Comparison of ENCODE assay signal across 1 cellular context in the genomic region with DNA sequence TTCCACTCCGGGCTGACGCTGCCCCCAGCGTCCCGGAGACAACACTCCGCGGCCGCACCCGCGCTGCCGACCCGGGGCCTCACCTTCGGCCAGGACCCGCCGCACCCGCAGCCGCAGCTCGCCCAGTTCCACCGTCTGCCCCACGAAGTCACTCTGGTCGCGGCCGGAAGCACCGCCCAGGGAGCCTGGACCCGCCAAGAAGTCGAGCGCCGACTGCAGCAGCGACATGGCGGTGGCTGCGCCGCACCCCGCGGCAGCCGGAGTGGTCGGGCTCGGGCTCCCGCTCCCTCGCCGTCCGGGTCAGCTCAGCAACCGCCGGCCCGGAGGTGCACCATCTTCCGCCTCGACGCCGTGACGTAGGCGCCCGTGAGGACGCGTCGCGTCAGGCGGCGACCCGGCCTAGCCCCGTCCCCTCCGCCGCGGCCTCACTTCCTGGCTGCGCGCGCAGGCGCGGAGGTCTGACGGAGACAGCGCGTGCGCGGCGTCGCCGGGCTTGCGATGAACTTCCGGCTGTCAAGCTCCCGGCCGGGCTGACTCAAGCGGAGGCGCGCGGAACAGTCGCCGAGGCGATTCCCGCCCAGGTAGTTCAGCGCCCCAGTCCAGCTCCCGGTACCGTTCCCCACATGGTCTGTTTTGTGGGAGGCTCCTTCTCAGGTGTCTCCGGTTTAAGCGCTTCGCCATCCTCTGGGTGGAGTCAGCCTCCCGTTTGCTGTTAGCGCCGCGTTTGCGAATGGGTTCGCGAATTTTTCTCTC.
TF ChIP-seq lines count a peak whose summit lies in the region.

A gene (minus strand): TSS at position 357 of the 753 bp plus-strand sequence. CDS start 129 bp downstream, at position 228.
A gene with protein sequence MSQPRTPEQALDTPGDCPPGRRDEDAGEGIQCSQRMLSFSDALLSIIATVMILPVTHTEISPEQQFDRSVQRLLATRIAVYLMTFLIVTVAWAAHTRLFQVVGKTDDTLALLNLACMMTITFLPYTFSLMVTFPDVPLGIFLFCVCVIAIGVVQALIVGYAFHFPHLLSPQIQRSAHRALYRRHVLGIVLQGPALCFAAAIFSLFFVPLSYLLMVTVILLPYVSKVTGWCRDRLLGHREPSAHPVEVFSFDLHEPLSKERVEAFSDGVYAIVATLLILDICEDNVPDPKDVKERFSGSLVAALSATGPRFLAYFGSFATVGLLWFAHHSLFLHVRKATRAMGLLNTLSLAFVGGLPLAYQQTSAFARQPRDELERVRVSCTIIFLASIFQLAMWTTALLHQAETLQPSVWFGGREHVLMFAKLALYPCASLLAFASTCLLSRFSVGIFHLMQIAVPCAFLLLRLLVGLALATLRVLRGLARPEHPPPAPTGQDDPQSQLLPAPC (plus strand): TSS at position 501 of the 753 bp plus-strand sequence. CDS start 15,280 bp downstream, outside the sequence.

TF ChIP-seq in K562, 482 proteins besides CTCF, POLR2A, EP300 and RAD21 (continued from another document and continues in another):
- TF ChIP-seq, protein P1, sequence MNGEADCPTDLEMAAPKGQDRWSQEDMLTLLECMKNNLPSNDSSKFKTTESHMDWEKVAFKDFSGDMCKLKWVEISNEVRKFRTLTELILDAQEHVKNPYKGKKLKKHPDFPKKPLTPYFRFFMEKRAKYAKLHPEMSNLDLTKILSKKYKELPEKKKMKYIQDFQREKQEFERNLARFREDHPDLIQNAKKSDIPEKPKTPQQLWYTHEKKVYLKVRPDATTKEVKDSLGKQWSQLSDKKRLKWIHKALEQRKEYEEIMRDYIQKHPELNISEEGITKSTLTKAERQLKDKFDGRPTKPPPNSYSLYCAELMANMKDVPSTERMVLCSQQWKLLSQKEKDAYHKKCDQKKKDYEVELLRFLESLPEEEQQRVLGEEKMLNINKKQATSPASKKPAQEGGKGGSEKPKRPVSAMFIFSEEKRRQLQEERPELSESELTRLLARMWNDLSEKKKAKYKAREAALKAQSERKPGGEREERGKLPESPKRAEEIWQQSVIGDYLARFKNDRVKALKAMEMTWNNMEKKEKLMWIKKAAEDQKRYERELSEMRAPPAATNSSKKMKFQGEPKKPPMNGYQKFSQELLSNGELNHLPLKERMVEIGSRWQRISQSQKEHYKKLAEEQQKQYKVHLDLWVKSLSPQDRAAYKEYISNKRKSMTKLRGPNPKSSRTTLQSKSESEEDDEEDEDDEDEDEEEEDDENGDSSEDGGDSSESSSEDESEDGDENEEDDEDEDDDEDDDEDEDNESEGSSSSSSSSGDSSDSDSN (IDR thresholded peaks at IDR 0.05; ENCODE audit: borderline replicate concordance in 1 of 2, low read depth in 2 of 2, low read length in 2 of 2) = peak; percentile 69 to 82; a peak in 2 of 4 replicates
- TF ChIP-seq TGIF2 (CRISPR knock-in tag; IDR thresholded peaks at IDR 0.05) (peak; percentile 64; the same call in 1 of the 2 replicates), ZNF717 (CRISPR knock-in tag; IDR thresholded peaks at IDR 0.05) (no peak), MAZ (CRISPR knock-in tag; conservative IDR thresholded peaks at IDR 0.05 in 1 of 2, IDR thresholded peaks at IDR 0.05 in 1 of 2) (peak; percentile 62 to 64), BRCA1 (IDR thresholded peaks at IDR 0.05) (no peak), BRCA1 (CRISPR knock-in tag; IDR thresholded peaks at IDR 0.05) (no peak), TCF3 (CRISPR knock-in tag; IDR thresholded peaks at IDR 0.05) (no peak; the same call in none of the 2 replicates), HDGF (IDR thresholded peaks at IDR 0.05) (no peak), SAFB2 (IDR thresholded peaks at IDR 0.05; ENCODE audit: borderline replicate concordance, low read depth, low read length, severe bottlenecking) (no peak), ZNF57 (CRISPR knock-in tag; IDR thresholded peaks at IDR 0.05) (0 out of 2 replicates have a peak, but pooled peaks have one; percentile 43), HCFC1 (IDR thresholded peaks at IDR 0.05; ENCODE audit: low read depth, low read length) (peak; percentile 81), DIDO1 (tag; IDR thresholded peaks at IDR 0.05; ENCODE audit: low read depth) (no peak), ZNF76 (CRISPR knock-in tag; IDR thresholded peaks at IDR 0.05; ENCODE audit: borderline replicate concordance) (no peak), PRMT5 (CRISPR knock-in tag; IDR thresholded peaks at IDR 0.05) (no peak), LARP7 (IDR thresholded peaks at IDR 0.05) (no peak), MTA3 (IDR thresholded peaks at IDR 0.05; ENCODE audit: borderline replicate concordance) (peak; percentile 81; the same call in 1 of the 2 replicates), ZNF184 (CRISPR knock-in tag; IDR thresholded peaks at IDR 0.05) (no peak), BACH1 (tag; IDR thresholded peaks at IDR 0.05) (no peak), ZKSCAN1 (IDR thresholded peaks at IDR 0.05; ENCODE audit: low read depth, low read length) (no peak), BRD9 (IDR thresholded peaks at IDR 0.05; ENCODE audit: low read depth, partially characterized antibody) (no peak), FOS (IDR thresholded peaks at IDR 0.05; ENCODE audit: extremely low read depth, insufficient read length) (no peak), MTF1 (CRISPR knock-in tag; IDR thresholded peaks at IDR 0.05; ENCODE audit: borderline replicate concordance) (no peak), SOX6 (IDR thresholded peaks at IDR 0.05) (no peak; the same call in 1 of the 2 replicates), NONO (IDR thresholded peaks at IDR 0.05; ENCODE audit: low read depth in 2 of 2, low read length in 1 of 2) (peak; percentile 42 to 90; a peak in 3 of 4 replicates), SIX5 (IDR thresholded peaks at IDR 0.05; ENCODE audit: borderline replicate concordance in 1 of 2, insufficient read depth in 1 of 2, low read depth in 1 of 2, low read length in 2 of 2) (no peak; a peak in 1 of 4 replicates), TSC22D4 (tag; IDR thresholded peaks at IDR 0.05) (no peak), CAMTA2 (CRISPR knock-in tag; conservative IDR thresholded peaks at IDR 0.05) (no peak), ZNF445 (CRISPR knock-in tag; IDR thresholded peaks at IDR 0.05; ENCODE audit: low read depth) (no peak), GATAD2A (IDR thresholded peaks at IDR 0.05) (no peak), BCL6 (CRISPR knock-in tag; IDR thresholded peaks at IDR 0.05) (no peak), ZNF311 (CRISPR knock-in tag; IDR thresholded peaks at IDR 0.05) (no peak), HNRNPL (IDR thresholded peaks at IDR 0.05; ENCODE audit: low read depth, low read length) (no peak), ZBED1 (IDR thresholded peaks at IDR 0.05) (no peak)
- TF ChIP-seq, protein P2, sequence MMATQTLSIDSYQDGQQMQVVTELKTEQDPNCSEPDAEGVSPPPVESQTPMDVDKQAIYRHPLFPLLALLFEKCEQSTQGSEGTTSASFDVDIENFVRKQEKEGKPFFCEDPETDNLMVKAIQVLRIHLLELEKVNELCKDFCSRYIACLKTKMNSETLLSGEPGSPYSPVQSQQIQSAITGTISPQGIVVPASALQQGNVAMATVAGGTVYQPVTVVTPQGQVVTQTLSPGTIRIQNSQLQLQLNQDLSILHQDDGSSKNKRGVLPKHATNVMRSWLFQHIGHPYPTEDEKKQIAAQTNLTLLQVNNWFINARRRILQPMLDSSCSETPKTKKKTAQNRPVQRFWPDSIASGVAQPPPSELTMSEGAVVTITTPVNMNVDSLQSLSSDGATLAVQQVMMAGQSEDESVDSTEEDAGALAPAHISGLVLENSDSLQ (IDR thresholded peaks at IDR 0.05) = peak; percentile 65
- TF ChIP-seq, protein P3, sequence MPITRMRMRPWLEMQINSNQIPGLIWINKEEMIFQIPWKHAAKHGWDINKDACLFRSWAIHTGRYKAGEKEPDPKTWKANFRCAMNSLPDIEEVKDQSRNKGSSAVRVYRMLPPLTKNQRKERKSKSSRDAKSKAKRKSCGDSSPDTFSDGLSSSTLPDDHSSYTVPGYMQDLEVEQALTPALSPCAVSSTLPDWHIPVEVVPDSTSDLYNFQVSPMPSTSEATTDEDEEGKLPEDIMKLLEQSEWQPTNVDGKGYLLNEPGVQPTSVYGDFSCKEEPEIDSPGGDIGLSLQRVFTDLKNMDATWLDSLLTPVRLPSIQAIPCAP (CRISPR knock-in tag; IDR thresholded peaks at IDR 0.05; ENCODE audit: borderline replicate concordance) = no peak
- TF ChIP-seq, protein P4, sequence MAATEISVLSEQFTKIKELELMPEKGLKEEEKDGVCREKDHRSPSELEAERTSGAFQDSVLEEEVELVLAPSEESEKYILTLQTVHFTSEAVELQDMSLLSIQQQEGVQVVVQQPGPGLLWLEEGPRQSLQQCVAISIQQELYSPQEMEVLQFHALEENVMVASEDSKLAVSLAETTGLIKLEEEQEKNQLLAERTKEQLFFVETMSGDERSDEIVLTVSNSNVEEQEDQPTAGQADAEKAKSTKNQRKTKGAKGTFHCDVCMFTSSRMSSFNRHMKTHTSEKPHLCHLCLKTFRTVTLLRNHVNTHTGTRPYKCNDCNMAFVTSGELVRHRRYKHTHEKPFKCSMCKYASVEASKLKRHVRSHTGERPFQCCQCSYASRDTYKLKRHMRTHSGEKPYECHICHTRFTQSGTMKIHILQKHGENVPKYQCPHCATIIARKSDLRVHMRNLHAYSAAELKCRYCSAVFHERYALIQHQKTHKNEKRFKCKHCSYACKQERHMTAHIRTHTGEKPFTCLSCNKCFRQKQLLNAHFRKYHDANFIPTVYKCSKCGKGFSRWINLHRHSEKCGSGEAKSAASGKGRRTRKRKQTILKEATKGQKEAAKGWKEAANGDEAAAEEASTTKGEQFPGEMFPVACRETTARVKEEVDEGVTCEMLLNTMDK (IDR thresholded peaks at IDR 0.05; ENCODE audit: borderline replicate concordance, insufficient read depth, low read depth, low read length, poor library complexity, severe bottlenecking) = peak; percentile 78
- TF ChIP-seq, protein P5, sequence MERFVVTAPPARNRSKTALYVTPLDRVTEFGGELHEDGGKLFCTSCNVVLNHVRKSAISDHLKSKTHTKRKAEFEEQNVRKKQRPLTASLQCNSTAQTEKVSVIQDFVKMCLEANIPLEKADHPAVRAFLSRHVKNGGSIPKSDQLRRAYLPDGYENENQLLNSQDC (CRISPR knock-in tag; IDR thresholded peaks at IDR 0.05) = no peak
- TF ChIP-seq, protein P6, sequence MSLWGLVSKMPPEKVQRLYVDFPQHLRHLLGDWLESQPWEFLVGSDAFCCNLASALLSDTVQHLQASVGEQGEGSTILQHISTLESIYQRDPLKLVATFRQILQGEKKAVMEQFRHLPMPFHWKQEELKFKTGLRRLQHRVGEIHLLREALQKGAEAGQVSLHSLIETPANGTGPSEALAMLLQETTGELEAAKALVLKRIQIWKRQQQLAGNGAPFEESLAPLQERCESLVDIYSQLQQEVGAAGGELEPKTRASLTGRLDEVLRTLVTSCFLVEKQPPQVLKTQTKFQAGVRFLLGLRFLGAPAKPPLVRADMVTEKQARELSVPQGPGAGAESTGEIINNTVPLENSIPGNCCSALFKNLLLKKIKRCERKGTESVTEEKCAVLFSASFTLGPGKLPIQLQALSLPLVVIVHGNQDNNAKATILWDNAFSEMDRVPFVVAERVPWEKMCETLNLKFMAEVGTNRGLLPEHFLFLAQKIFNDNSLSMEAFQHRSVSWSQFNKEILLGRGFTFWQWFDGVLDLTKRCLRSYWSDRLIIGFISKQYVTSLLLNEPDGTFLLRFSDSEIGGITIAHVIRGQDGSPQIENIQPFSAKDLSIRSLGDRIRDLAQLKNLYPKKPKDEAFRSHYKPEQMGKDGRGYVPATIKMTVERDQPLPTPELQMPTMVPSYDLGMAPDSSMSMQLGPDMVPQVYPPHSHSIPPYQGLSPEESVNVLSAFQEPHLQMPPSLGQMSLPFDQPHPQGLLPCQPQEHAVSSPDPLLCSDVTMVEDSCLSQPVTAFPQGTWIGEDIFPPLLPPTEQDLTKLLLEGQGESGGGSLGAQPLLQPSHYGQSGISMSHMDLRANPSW (CRISPR knock-in tag; IDR thresholded peaks at IDR 0.05) = no peak
- TF ChIP-seq, protein P7, sequence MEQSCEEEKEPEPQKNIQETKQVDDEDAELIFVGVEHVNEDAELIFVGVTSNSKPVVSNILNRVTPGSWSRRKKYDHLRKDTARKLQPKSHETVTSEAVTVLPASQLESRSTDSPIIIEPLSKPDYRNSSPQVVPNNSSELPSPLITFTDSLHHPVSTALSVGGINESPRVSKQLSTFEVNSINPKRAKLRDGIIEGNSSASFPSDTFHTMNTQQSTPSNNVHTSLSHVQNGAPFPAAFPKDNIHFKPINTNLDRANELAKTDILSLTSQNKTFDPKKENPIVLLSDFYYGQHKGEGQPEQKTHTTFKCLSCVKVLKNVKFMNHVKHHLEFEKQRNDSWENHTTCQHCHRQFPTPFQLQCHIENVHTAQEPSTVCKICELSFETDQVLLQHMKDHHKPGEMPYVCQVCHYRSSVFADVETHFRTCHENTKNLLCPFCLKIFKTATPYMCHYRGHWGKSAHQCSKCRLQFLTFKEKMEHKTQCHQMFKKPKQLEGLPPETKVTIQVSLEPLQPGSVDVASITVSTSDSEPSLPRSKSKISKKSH (CRISPR knock-in tag; IDR thresholded peaks at IDR 0.05) = no peak
- TF ChIP-seq, protein P8, sequence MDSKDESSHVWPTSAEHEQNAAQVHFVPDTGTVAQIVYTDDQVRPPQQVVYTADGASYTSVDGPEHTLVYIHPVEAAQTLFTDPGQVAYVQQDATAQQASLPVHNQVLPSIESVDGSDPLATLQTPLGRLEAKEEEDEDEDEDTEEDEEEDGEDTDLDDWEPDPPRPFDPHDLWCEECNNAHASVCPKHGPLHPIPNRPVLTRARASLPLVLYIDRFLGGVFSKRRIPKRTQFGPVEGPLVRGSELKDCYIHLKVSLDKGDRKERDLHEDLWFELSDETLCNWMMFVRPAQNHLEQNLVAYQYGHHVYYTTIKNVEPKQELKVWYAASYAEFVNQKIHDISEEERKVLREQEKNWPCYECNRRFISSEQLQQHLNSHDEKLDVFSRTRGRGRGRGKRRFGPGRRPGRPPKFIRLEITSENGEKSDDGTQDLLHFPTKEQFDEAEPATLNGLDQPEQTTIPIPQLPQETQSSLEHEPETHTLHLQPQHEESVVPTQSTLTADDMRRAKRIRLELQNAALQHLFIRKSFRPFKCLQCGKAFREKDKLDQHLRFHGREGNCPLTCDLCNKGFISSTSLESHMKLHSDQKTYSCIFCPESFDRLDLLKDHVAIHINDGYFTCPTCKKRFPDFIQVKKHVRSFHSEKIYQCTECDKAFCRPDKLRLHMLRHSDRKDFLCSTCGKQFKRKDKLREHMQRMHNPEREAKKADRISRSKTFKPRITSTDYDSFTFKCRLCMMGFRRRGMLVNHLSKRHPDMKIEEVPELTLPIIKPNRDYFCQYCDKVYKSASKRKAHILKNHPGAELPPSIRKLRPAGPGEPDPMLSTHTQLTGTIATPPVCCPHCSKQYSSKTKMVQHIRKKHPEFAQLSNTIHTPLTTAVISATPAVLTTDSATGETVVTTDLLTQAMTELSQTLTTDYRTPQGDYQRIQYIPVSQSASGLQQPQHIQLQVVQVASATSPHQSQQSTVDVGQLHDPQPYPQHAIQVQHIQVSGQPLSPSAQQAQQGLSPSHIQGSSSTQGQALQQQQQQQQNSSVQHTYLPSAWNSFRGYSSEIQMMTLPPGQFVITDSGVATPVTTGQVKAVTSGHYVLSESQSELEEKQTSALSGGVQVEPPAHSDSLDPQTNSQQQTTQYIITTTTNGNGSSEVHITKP (IDR thresholded peaks at IDR 0.05; ENCODE audit: partially characterized antibody) = no peak
- TF ChIP-seq, protein P9, sequence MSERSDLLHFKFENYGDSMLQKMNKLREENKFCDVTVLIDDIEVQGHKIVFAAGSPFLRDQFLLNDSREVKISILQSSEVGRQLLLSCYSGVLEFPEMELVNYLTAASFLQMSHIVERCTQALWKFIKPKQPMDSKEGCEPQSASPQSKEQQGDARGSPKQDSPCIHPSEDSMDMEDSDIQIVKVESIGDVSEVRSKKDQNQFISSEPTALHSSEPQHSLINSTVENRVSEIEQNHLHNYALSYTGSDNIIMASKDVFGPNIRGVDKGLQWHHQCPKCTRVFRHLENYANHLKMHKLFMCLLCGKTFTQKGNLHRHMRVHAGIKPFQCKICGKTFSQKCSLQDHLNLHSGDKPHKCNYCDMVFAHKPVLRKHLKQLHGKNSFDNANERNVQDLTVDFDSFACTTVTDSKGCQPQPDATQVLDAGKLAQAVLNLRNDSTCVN (CRISPR knock-in tag; IDR thresholded peaks at IDR 0.05) = no peak
